In the genomic region with DNA sequence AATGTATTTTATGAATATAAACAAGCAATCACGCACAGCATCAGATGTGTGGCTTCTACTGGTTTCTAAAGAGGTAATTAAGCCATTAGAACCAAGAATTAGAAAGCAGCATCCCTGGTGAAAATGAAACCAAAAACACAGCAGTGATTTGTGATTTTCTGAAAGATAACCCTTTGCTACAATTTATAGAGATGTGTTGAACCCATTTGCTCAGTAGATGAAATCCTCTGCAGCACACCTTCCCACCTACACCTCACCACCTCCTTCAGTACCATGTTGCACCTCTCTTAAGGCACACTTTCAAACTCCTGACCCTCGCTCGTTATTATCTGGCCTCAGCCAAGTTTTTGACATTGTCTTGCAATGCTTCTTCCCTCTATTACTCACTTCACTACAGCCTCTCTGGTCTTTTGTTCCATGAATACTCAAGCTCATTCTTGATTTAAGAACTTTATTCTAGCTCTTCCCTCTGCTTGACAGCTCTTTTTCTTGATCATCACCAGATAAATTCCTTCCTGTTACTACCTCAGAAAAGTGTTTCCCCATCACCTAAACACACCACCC, we compare ENCODE assay signal across 10 cellular contexts. TPM values are rescaled to one million over a fixed set of nuclear protein-coding genes. Genes with fewer than 3 reads are reported as not detected.
DNase-seq lines count a peak whose midpoint lies in the region; ATAC-seq and TF ChIP-seq lines count a peak whose summit lies in the region.
"Had no signal": no experiment of that assay in that cellular context is flagged by ENCODE, and none has a peak within 500 bp of the region (broad histone marks: within the 10 kb centered on the region; RNA-seq: fewer than 3 reads in every experiment).

No MANE protein-coding gene starts in this region.

- CTCF ChIA-PET in CD8-positive, alpha-beta T cell (lab: Charles Lee): no interaction called here
- CTCF ChIA-PET in activated CD8-positive, alpha-beta T cell treated with anti-CD3 and anti-CD28 coated beads for 36 hours (lab: Charles Lee): interaction anchor here (0.9 to 2.5 kb wide), 9 partner anchors 10 to 145 kb away, joined by 3 to 13 read pairs (median 6); partner anchors contain the start of gene ATF3

- H3K4me3 Mint-ChIP-seq in CD8-positive, alpha-beta T cell: peak overlapping the region; percentile 44
- peak overlapping the region; percentile 2 for H3K4me3 Mint-ChIP-seq in activated CD8-positive, alpha-beta T cell treated with anti-CD3 and anti-CD28 coated beads for 36 hours

- peaks cover 46% of the 10 kb centered on the region for H3K4me1 Mint-ChIP-seq in CD8-positive, alpha-beta T cell (ENCODE audit: low read depth)
- peaks cover 45% of the 10 kb centered on the region for H3K4me1 Mint-ChIP-seq in activated CD8-positive, alpha-beta T cell treated with anti-CD3 and anti-CD28 coated beads for 36 hours (ENCODE audit: low read depth)

- H3K4me1 ChIP-seq in CD8-positive, alpha-beta T cell (ENCODE audit: insufficient read depth, low read length): peaks cover 43% of the 10 kb centered on the region
- no peaks in the 10 kb centered on the region for H3K4me1 ChIP-seq in mucosa of rectum (ENCODE audit: control insufficient read depth in 2 of 2, insufficient read depth in 2 of 2, low read length in 2 of 2)

- no peak overlapping the region for H3K27ac ChIP-seq in CD8-positive, alpha-beta T cell (ENCODE audit: low read depth, low read length)
- H3K27ac ChIP-seq in mucosa of rectum (ENCODE audit: low read depth in 2 of 2, low read length in 2 of 2): peak overlapping the region; percentile 4 to 21
- H3K27ac ChIP-seq: SK-N-MC had no signal

- H3K9ac ChIP-seq in mucosa of rectum (ENCODE audit: low read depth in 1 of 2, low read length in 2 of 2): no peak overlapping the region

- H3K27me3 ChIP-seq in CD8-positive, alpha-beta T cell (ENCODE audit: insufficient read depth, low read length): no peaks in the 10 kb centered on the region
- no peaks in the 10 kb centered on the region for H3K27me3 ChIP-seq in mucosa of rectum (ENCODE audit: control insufficient read depth in 2 of 2, insufficient read depth in 2 of 2, low read length in 2 of 2)

- no peaks in the 10 kb centered on the region for H3K9me3 ChIP-seq in CD8-positive, alpha-beta T cell (ENCODE audit: low read length)
- no peaks in the 10 kb centered on the region for H3K9me3 ChIP-seq in mucosa of rectum (ENCODE audit: control insufficient read depth in 2 of 2, low read length in 2 of 2)

- DNase-seq in CD8-positive, alpha-beta T cell: no peak
- DNase-seq in activated CD8-positive, alpha-beta T cell treated with anti-CD3 and anti-CD28 coated beads for 36 hours: no peak
- DNase-seq in NK-92 (lab: John Stamatoyannopoulos, UW; ENCODE audit: unreplicated experiment): no peak
- no peak for DNase-seq in NCI-H1105 (lab: John Stamatoyannopoulos, UW)
- no peak for DNase-seq in cerebellar nuclear complex (lab: John Stamatoyannopoulos, UW)
- DNase-seq: stimulated activated naive CD4-positive, alpha-beta T cell treated with Interleukin-2 at 50 U/mL for 16 hours had no signal

- peaks cover 10% of the 10 kb centered on the region for H3K36me3 Mint-ChIP-seq in CD8-positive, alpha-beta T cell
- peaks cover 4% of the 10 kb centered on the region for H3K36me3 Mint-ChIP-seq in activated CD8-positive, alpha-beta T cell treated with anti-CD3 and anti-CD28 coated beads for 36 hours (ENCODE audit: low read depth)

- POLR2A ChIA-PET in CD8-positive, alpha-beta T cell (lab: Charles Lee): interaction anchor here (1.4 kb wide), 1 partner anchor 9 kb away, joined by 4 read pairs; no protein-coding TSS in a partner anchor
- POLR2A ChIA-PET in activated CD8-positive, alpha-beta T cell treated with anti-CD3 and anti-CD28 coated beads for 36 hours (lab: Charles Lee): interaction anchor here (0.6 to 1.2 kb wide), 3 partner anchors 10 to 38 kb away, joined by 3 read pairs; no protein-coding TSS in a partner anchor

- TF ChIP-seq CTCF in CD8-positive, alpha-beta T cell (IDR thresholded peaks at IDR 0.05): no peak
- no peak for TF ChIP-seq CTCF in activated CD8-positive, alpha-beta T cell treated with anti-CD3 and anti-CD28 coated beads for 36 hours (IDR thresholded peaks at IDR 0.05)

- H3K27ac Mint-ChIP-seq in CD8-positive, alpha-beta T cell: peak overlapping the region; percentile 81
- peak overlapping the region; percentile 6 for H3K27ac Mint-ChIP-seq in activated CD8-positive, alpha-beta T cell treated with anti-CD3 and anti-CD28 coated beads for 36 hours

- intact Hi-C loops in CD8-positive, alpha-beta T cell (cut with DNase I, micrococcal nuclease): loop anchor here (2.0 to 5.0 kb wide), 2 partner anchors 14 to 34 kb away; no protein-coding TSS in a partner anchor
- intact Hi-C loops in activated CD8-positive, alpha-beta T cell treated with anti-CD3 and anti-CD28 coated beads for 36 hours (cut with micrococcal nuclease): loop anchor here (5.0 kb wide), 1 partner anchor 51 kb away; no protein-coding TSS in a partner anchor

- no peaks in the 10 kb centered on the region for H3K36me3 ChIP-seq in CD8-positive, alpha-beta T cell (ENCODE audit: insufficient read depth, low read length)
- no peaks in the 10 kb centered on the region for H3K36me3 ChIP-seq in mucosa of rectum (ENCODE audit: control insufficient read depth in 2 of 2, insufficient read depth in 2 of 2, low read length in 2 of 2)

- no peak for ATAC-seq in CD8-positive, alpha-beta T cell
- ATAC-seq in GM21529 (IDR thresholded peaks at IDR 0.05; ENCODE audit: unreplicated experiment) (peak; percentile 32), GM21360 (IDR thresholded peaks at IDR 0.05; ENCODE audit: unreplicated experiment) (no peak)
- ATAC-seq in activated CD8-positive, alpha-beta T cell treated with anti-CD3 and anti-CD28 coated beads for 36 hours: peak; percentile 70

- no peaks in the 10 kb centered on the region for H3K27me3 Mint-ChIP-seq in CD8-positive, alpha-beta T cell (ENCODE audit: low read depth)
- no peaks in the 10 kb centered on the region for H3K27me3 Mint-ChIP-seq in activated CD8-positive, alpha-beta T cell treated with anti-CD3 and anti-CD28 coated beads for 36 hours

- no peaks in the 10 kb centered on the region for H3K9me3 Mint-ChIP-seq in CD8-positive, alpha-beta T cell
- no peaks in the 10 kb centered on the region for H3K9me3 Mint-ChIP-seq in activated CD8-positive, alpha-beta T cell treated with anti-CD3 and anti-CD28 coated beads for 36 hours

- no peak overlapping the region for H3K4me3 ChIP-seq in CD8-positive, alpha-beta T cell (ENCODE audit: low read depth, low read length)
- H3K4me3 ChIP-seq in mucosa of rectum (ENCODE audit: low read length in 2 of 2): peak overlapping the region in 1 of 2 donors; percentile 16
- H3K4me3 ChIP-seq: SK-N-MC had no signal

RNA-seq across cellular contexts. Expression of gene NSL1, which starts 38.6 kb away (rescaled TPM):
- total RNA-seq in CD8-positive, alpha-beta T cell: 10 to 100 TPM; 13.0 to 19.0 TPM
- total RNA-seq in activated CD8-positive, alpha-beta T cell treated with anti-CD3 and anti-CD28 coated beads for 36 hours: 10 to 100 TPM; 29.6 to 34.9 TPM

RNA-seq across cellular contexts. Expression of gene TATDN3, which starts 38.7 kb away (rescaled TPM):
- 10 to 100 TPM; 10.7 to 11.6 TPM for total RNA-seq in CD8-positive, alpha-beta T cell
- total RNA-seq in activated CD8-positive, alpha-beta T cell treated with anti-CD3 and anti-CD28 coated beads for 36 hours: 10 to 100 TPM; 17.4 to 24.2 TPM

RNA-seq across cellular contexts. Expression of gene BATF3, which starts 53.4 kb away (rescaled TPM):
- not detected for total RNA-seq in CD8-positive, alpha-beta T cell
- total RNA-seq in activated CD8-positive, alpha-beta T cell treated with anti-CD3 and anti-CD28 coated beads for 36 hours: 10 to 100 TPM; 52.6 to 61.3 TPM

Comparison
In these comparisons a context has a peak if more than half of its experiments do, and no peak if none do; other contexts are left out.
1. ATAC-seq: peak in GM21529 (single experiment) and activated CD8-positive, alpha-beta T cell treated with anti-CD3 and anti-CD28 coated beads for 36 hours (single experiment); none in CD8-positive, alpha-beta T cell (single experiment) and GM21360 (single experiment).
2. RNA of gene BATF3, which starts 53.4 kb away (total RNA-seq): 52.6 to 61.3 TPM in activated CD8-positive, alpha-beta T cell treated with anti-CD3 and anti-CD28 coated beads for 36 hours; not detected in CD8-positive, alpha-beta T cell; every median in the first group is over 10 times any median in the second.